10 cellular contexts compared by ENCODE assay signal in genomic region chr15:78069630-78070029, GRCh38. TPM values are rescaled to one million over a fixed set of nuclear protein-coding genes. Genes with fewer than 3 reads are reported as not detected.
DNase-seq lines count a peak whose midpoint lies in the region; ATAC-seq and TF ChIP-seq lines count a peak whose summit lies in the region.
"Had no signal": no experiment of that assay in that cellular context is flagged by ENCODE, and none has a peak within 500 bp of the region (broad histone marks: within the 10 kb centered on the region; RNA-seq: fewer than 3 reads in every experiment).

No MANE protein-coding gene starts in this region.

- H3K9me2 ChIP-seq in OCI-LY1 (ENCODE audit: low read depth, low read length): no peaks in the 10 kb centered on the region

- peak overlapping the region; percentile 69 to 75 for H3K4me3 Mint-ChIP-seq in stimulated activated naive B cell treated with anti-CD40 and anti-IgM and Interleukin-4, amounts not matched to agents 10 μg/mL and 1 μg/mL and 100 μg/mL, for 72 hours

- H4K20me1 ChIP-seq in OCI-LY1 (ENCODE audit: insufficient read depth, low read length): no peaks in the 10 kb centered on the region

- no peak overlapping the region for H2AFZ ChIP-seq in OCI-LY1 (ENCODE audit: low read length)

- peaks cover 3% of the 10 kb centered on the region; the same call in 1 of the 2 replicates for H3K36me3 ChIP-seq in OCI-LY1 (ENCODE audit: insufficient read depth, low read length)
- H3K36me3 ChIP-seq: cardiac muscle cell had no signal

- no peaks in the 10 kb centered on the region for H3K9me3 ChIP-seq in OCI-LY1 (ENCODE audit: low read length)

- ATAC-seq in stimulated activated naive B cell treated with anti-CD40 and anti-IgM and Interleukin-4, amounts not matched to agents 10 μg/mL and 1 μg/mL and 100 μg/mL, for 72 hours (replicated peaks): no peak
- ATAC-seq in HG03469 (IDR thresholded peaks at IDR 0.05; ENCODE audit: unreplicated experiment): no peak

- peaks cover 86% of the 10 kb centered on the region for H3K4me1 ChIP-seq in OCI-LY1 (ENCODE audit: insufficient read depth, low read length, severe bottlenecking)

- peak overlapping the region; percentile 88 for H3K27ac ChIP-seq in OCI-LY1 (ENCODE audit: low read depth, low read length, poor library complexity, severe bottlenecking)
- peak overlapping the region in 55 of 59 donors; percentile 5 to 84 (median 68) for H3K27ac ChIP-seq in dorsolateral prefrontal cortex
- H3K27ac ChIP-seq: cardiac muscle cell had no signal

- H3K4me1 Mint-ChIP-seq in stimulated activated naive B cell treated with anti-CD40 and anti-IgM and Interleukin-4, amounts not matched to agents 10 μg/mL and 1 μg/mL and 100 μg/mL, for 72 hours: peaks cover 10 to 43% of the 10 kb centered on the region in 2 donors

- H3K79me2 ChIP-seq in OCI-LY1 (ENCODE audit: insufficient read depth, low read length): peaks cover 64% of the 10 kb centered on the region

- DNase-seq in dorsolateral prefrontal cortex: no peak
- DNase-seq in stimulated activated naive B cell treated with anti-CD40 and anti-IgM and Interleukin-4, amounts not matched to agents 10 μg/mL and 1 μg/mL and 100 μg/mL, for 72 hours: no peak
- DNase-seq in GM19240 (ENCODE audit: insufficient read length, low spot score): no peak
- DNase-seq in ecto neural progenitor cell (ENCODE audit: low spot score): no peak
- DNase-seq: NCI-H510A treated with DMSO at 0.1 percent for 48 hours had no signal

- intact Hi-C loops in dorsolateral prefrontal cortex (cut with DNase I): loop anchor here in 1 of 2 donors (10.0 kb wide), 1 partner anchor 105 kb away; no protein-coding TSS in a partner anchor

- H3K9me3 Mint-ChIP-seq in stimulated activated naive B cell treated with anti-CD40 and anti-IgM and Interleukin-4, amounts not matched to agents 10 μg/mL and 1 μg/mL and 100 μg/mL, for 72 hours: no peaks in the 10 kb centered on the region

- no peaks in the 10 kb centered on the region for H3F3A ChIP-seq in OCI-LY1 (ENCODE audit: insufficient read depth, low read length)

- H3K4me2 ChIP-seq in OCI-LY1 (ENCODE audit: low read length): peak overlapping the region; percentile 56

- H3K4me3 ChIP-seq in OCI-LY1 (ENCODE audit: low read depth, low read length, poor library complexity, severe bottlenecking) (peak overlapping the region; percentile 32), dorsolateral prefrontal cortex (peak overlapping the region in 2 of 59 donors; percentile 0 to 2)
- H3K4me3 ChIP-seq: cardiac muscle cell had no signal

- no peaks in the 10 kb centered on the region for H3K27me3 Mint-ChIP-seq in stimulated activated naive B cell treated with anti-CD40 and anti-IgM and Interleukin-4, amounts not matched to agents 10 μg/mL and 1 μg/mL and 100 μg/mL, for 72 hours

- H3K27ac Mint-ChIP-seq in stimulated activated naive B cell treated with anti-CD40 and anti-IgM and Interleukin-4, amounts not matched to agents 10 μg/mL and 1 μg/mL and 100 μg/mL, for 72 hours: peak overlapping the region; percentile 33
- H3K27ac Mint-ChIP-seq: progenitor cell of endocrine pancreas had no signal

- H3K36me3 Mint-ChIP-seq in stimulated activated naive B cell treated with anti-CD40 and anti-IgM and Interleukin-4, amounts not matched to agents 10 μg/mL and 1 μg/mL and 100 μg/mL, for 72 hours: peaks cover 0 to 1% of the 10 kb centered on the region in 2 donors

- peak overlapping the region; percentile 27; the same call in 1 of the 2 replicates for H3K9ac ChIP-seq in OCI-LY1 (ENCODE audit: low read length)

- 0 out of 3 replicates have a peak, but pooled peaks have one; percentile 19 for TF ChIP-seq CTCF in GM12872 (IDR thresholded peaks at IDR 0.05; ENCODE audit: insufficient read depth, low read depth, low read length)
- no peak; the same call in 1 of the 2 replicates for TF ChIP-seq CTCF in OCI-LY1 (IDR thresholded peaks at IDR 0.05; ENCODE audit: low read length)
- no peak for TF ChIP-seq CTCF in dorsolateral prefrontal cortex (IDR thresholded peaks at IDR 0.05 in 54 of 56, conservative IDR thresholded peaks at IDR 0.05 in 2 of 56; ENCODE audit: low read depth in 1 of 56, partially characterized antibody in 56 of 56)

- no peaks in the 10 kb centered on the region for H3K27me3 ChIP-seq in OCI-LY1 (ENCODE audit: insufficient read depth, low read length)
- H3K27me3 ChIP-seq in dorsolateral prefrontal cortex: no peaks in the 10 kb centered on the region
- H3K27me3 ChIP-seq: cardiac muscle cell had no signal

RNA-seq across cellular contexts. Expression of gene TBC1D2B, which starts 7.9 kb away (rescaled TPM):
- 10 to 100 TPM; 18.5 to 62.5 (median 37.5) TPM for total RNA-seq in dorsolateral prefrontal cortex

RNA-seq across cellular contexts. Expression of gene SH2D7, which starts 22.7 kb away (rescaled TPM):
- total RNA-seq in dorsolateral prefrontal cortex: not detected
- total RNA-seq: cardiac muscle cell, progenitor cell of endocrine pancreas had no signal
